2 cellular contexts compared by ENCODE assay signal in genomic region chr14:95536036-95536577, GRCh38.
TF ChIP-seq lines count a peak whose summit lies in the region.

No MANE protein-coding gene starts in this region.

TF ChIP-seq in SK-N-SH, 30 proteins besides CTCF, POLR2A, EP300 and RAD21 (continued from another document):
- TF ChIP-seq RFX5 (IDR thresholded peaks at IDR 0.05; ENCODE audit: low read length) (no peak), USF1 (IDR thresholded peaks at IDR 0.05; ENCODE audit: borderline replicate concordance, low read depth) (no peak), SMC3 (IDR thresholded peaks at IDR 0.05; ENCODE audit: low read depth, low read length) (no peak), REST (IDR thresholded peaks at IDR 0.05; ENCODE audit: low read depth, low read length) (no peak), GABPA (IDR thresholded peaks at IDR 0.05; ENCODE audit: low read depth) (no peak), ELF1 (IDR thresholded peaks at IDR 0.05) (no peak), CHD2 (IDR thresholded peaks at IDR 0.05; ENCODE audit: low read length, partially characterized antibody) (no peak), PBX3 (IDR thresholded peaks at IDR 0.05) (no peak)
TF ChIP-seq in SK-N-SH: peak in this region for 0.

TF ChIP-seq in SK-N-SH treated with all-trans-retinoic acid at 6 μM for 48 hours, 23 proteins besides CTCF, POLR2A, EP300 and RAD21 (continued from another document):
- TF ChIP-seq TOX (CRISPR knock-in tag; IDR thresholded peaks at IDR 0.05; ENCODE audit: borderline replicate concordance) (no peak), CSDC2 (CRISPR knock-in tag; IDR thresholded peaks at IDR 0.05) (no peak), OSR1 (CRISPR knock-in tag; IDR thresholded peaks at IDR 0.05) (no peak), ZNF565 (CRISPR knock-in tag; conservative IDR thresholded peaks at IDR 0.05; ENCODE audit: low read depth) (no peak), ESRRG (CRISPR knock-in tag; IDR thresholded peaks at IDR 0.05) (no peak), TCF4 (CRISPR knock-in tag; IDR thresholded peaks at IDR 0.05; ENCODE audit: borderline replicate concordance) (no peak), ISL1 (CRISPR knock-in tag; IDR thresholded peaks at IDR 0.05) (no peak), POU6F1 (CRISPR knock-in tag; IDR thresholded peaks at IDR 0.05; ENCODE audit: borderline replicate concordance, low read depth) (no peak), PATZ1 (CRISPR knock-in tag; IDR thresholded peaks at IDR 0.05; ENCODE audit: borderline replicate concordance) (no peak)
